19 cellular contexts compared by ENCODE assay signal in the genomic region with DNA sequence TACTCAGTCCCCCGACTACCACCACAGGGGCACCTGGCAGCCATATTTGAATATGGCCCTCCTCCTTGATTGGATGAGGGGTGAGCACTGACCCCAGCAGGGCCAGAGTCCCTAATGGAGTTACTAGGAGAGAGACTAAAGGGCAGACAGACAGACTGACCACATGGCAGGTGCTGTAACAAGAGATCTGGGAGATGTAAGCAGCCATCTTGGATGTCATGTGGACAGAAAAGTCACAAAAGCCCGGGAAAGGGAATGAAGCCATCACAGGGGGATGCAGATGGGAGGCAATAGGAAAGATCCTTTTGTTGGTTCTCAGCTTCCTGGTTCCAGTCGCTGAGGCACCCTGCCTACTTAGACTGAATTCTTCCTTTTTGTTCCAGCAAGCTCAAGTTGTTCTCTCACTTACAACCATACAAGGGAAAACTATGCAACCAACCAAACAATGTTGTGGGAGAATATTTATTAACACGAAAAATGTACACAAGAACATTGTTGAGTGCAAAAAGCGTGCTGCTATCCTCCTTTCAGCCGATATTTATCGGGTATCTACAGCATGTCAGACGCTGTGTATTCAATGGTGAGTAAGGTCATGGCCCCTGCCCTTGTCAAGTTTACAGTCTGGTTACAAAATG.
"Had no signal": no experiment of that assay in that cellular context is flagged by ENCODE, and none has a peak within 500 bp of the region (broad histone marks: within the 10 kb centered on the region; RNA-seq: fewer than 3 reads in every experiment).

No MANE protein-coding gene starts in this region.

- H3K4me3 Mint-ChIP-seq: activated naive CD4-positive, alpha-beta T cell treated with anti-CD3 and anti-CD28 coated beads, Interleukin-2, amount 50 U/mL, for 24 hours; central memory CD8-positive, alpha-beta T cell; endodermal cell; immature natural killer cell; naive thymus-derived CD8-positive, alpha-beta T cell; stimulated activated naive CD8-positive, alpha-beta T cell treated with anti-CD3 and anti-CD28 coated beads, Interleukin-15, amount 100 ng/mL, for 72 hours had no signal

- H3K4me1 ChIP-seq: ascending aorta, colonic mucosa had no signal

- H3K4me3 ChIP-seq: ascending aorta, colonic mucosa, gastrocnemius medialis had no signal

- DNase-seq: activated CD4-positive, CD25-positive, alpha-beta regulatory T cell treated with anti-CD3 and anti-CD28 coated beads, Interleukin-2, amount 50 U/mL, for 72 hours; activated CD8-positive, alpha-beta memory T cell treated with anti-CD3 and anti-CD28 coated beads for 24 hours; activated CD8-positive, alpha-beta memory T cell treated with anti-CD3 and anti-CD28 coated beads, Interleukin-2, amount 50 U/mL, for 48 hours; activated effector memory CD4-positive, alpha-beta T cell treated with Interleukin-2 at 50 U/mL for 16 hours; activated T-cell treated with anti-CD3 and anti-CD28 coated beads, Interleukin-2, amount 50 U/mL, for 48 hours; colonic mucosa; endodermal cell; gastrocnemius medialis; immature natural killer cell; kidney glomerular epithelial cell; left ventricle myocardium superior; naive thymus-derived CD8-positive, alpha-beta T cell; nucleus accumbens; stimulated activated CD4-positive, alpha-beta T cell treated with anti-CD3 and anti-CD28 coated beads, Interleukin-2, amount 100 ng/mL, for 24 hours; stimulated activated naive CD8-positive, alpha-beta T cell treated with anti-CD3 and anti-CD28 coated beads, Interleukin-15, amount 100 ng/mL, for 72 hours had no signal

- H3K27ac ChIP-seq: ascending aorta, colonic mucosa, epithelial cell of prostate, gastrocnemius medialis had no signal

- H3K36me3 Mint-ChIP-seq: activated naive CD4-positive, alpha-beta T cell treated with anti-CD3 and anti-CD28 coated beads, Interleukin-2, amount 50 U/mL, for 24 hours; immature natural killer cell; naive thymus-derived CD8-positive, alpha-beta T cell had no signal

- H3K36me3 ChIP-seq: ascending aorta, colonic mucosa, gastrocnemius medialis had no signal

- H3K27me3 ChIP-seq: ascending aorta, colonic mucosa, gastrocnemius medialis had no signal

- ATAC-seq: gastrocnemius medialis; left ventricle myocardium superior; naive thymus-derived CD8-positive, alpha-beta T cell; stimulated activated naive CD8-positive, alpha-beta T cell treated with anti-CD3 and anti-CD28 coated beads, Interleukin-15, amount 100 ng/mL, for 72 hours had no signal

- H3K9me3 Mint-ChIP-seq: activated naive CD4-positive, alpha-beta T cell treated with anti-CD3 and anti-CD28 coated beads, Interleukin-2, amount 50 U/mL, for 24 hours; central memory CD8-positive, alpha-beta T cell; endodermal cell; naive thymus-derived CD8-positive, alpha-beta T cell had no signal

- H3K4me1 Mint-ChIP-seq: activated naive CD4-positive, alpha-beta T cell treated with anti-CD3 and anti-CD28 coated beads, Interleukin-2, amount 50 U/mL, for 24 hours; central memory CD8-positive, alpha-beta T cell; immature natural killer cell; naive thymus-derived CD8-positive, alpha-beta T cell; stimulated activated naive CD8-positive, alpha-beta T cell treated with anti-CD3 and anti-CD28 coated beads, Interleukin-15, amount 100 ng/mL, for 72 hours had no signal

- H3K27ac Mint-ChIP-seq: activated naive CD4-positive, alpha-beta T cell treated with anti-CD3 and anti-CD28 coated beads, Interleukin-2, amount 50 U/mL, for 24 hours; endodermal cell; immature natural killer cell; stimulated activated naive CD8-positive, alpha-beta T cell treated with anti-CD3 and anti-CD28 coated beads, Interleukin-15, amount 100 ng/mL, for 72 hours had no signal

- H3K9me3 ChIP-seq: ascending aorta, colonic mucosa, gastrocnemius medialis had no signal

- H3K27me3 Mint-ChIP-seq: activated naive CD4-positive, alpha-beta T cell treated with anti-CD3 and anti-CD28 coated beads, Interleukin-2, amount 50 U/mL, for 24 hours had no signal
